8 cellular contexts compared by ENCODE assay signal in genomic region chr6:163413054-163413344, GRCh38. TPM values are rescaled to one million over a fixed set of nuclear protein-coding genes. Genes with fewer than 3 reads are reported as not detected.
DNase-seq lines count a peak whose midpoint lies in the region; ATAC-seq and TF ChIP-seq lines count a peak whose summit lies in the region.

No MANE protein-coding gene starts in this region.

- H3K9me3 ChIP-seq in adrenal gland (replicated peaks in 1 of 3), result no peaks in the 10 kb centered on the region
- H3K9me3 ChIP-seq in liver (ENCODE audit: control insufficient read depth in 4 of 4, low read length in 3 of 4), result no peaks in the 10 kb centered on the region
- H3K9me3 ChIP-seq in transverse colon, result no peaks in the 10 kb centered on the region

- WGBS in adrenal gland, 4 donors, result 0 to 1% (median 1%) methylated on average over 7 of the region's 7 CpGs
- WGBS in liver, result under 1% methylated on average over 7 of the region's 7 CpGs
- WGBS in transverse colon (ENCODE audit: low coverage in 1 of 2), 2 donors, result 0 to 3% methylated on average over 3 to 7 of the region's 7 CpGs

- H3K27ac ChIP-seq in adrenal gland (peak overlapping the region; percentile 95 to 100 (median 98)), liver (ENCODE audit: low read depth in 1 of 2, low read length in 2 of 2) (peak overlapping the region; percentile 98 to 99), transverse colon (peak overlapping the region; percentile 95 to 99 (median 98))

- intact Hi-C loops in adrenal gland (cut with DNase I), result loop anchor here (5.0 to 10.0 kb wide), 3 partner anchors 51 to 231 kb away; no protein-coding TSS in a partner anchor
- intact Hi-C loops in transverse colon (cut with DNase I; ENCODE audit: low total_unique reads), result loop anchor here (10.0 kb wide), 1 partner anchor 552 kb away; no protein-coding TSS in a partner anchor

- peak overlapping the region; percentile 76 to 94 for H3K4me3 Mint-ChIP-seq in activated T-cell treated with anti-CD3 and anti-CD28 coated beads, Interleukin-2, amount 50 U/mL, for 72 hours

- no peak for DNase-seq in activated T-cell treated with anti-CD3 and anti-CD28 coated beads, Interleukin-2, amount 50 U/mL, for 72 hours
- DNase-seq in activated T-cell treated with anti-CD3 and anti-CD28 coated beads, Interleukin-2, amount 50 U/mL, for 48 hours, result no peak
- DNase-seq in adrenal gland, result no peak
- DNase-seq in transverse colon, result no peak
- no peak for DNase-seq in activated CD8-positive, alpha-beta memory T cell treated with anti-CD3 and anti-CD28 coated beads for 24 hours
- no peak for DNase-seq in NCI-H345 (lab: John Stamatoyannopoulos, UW)

- no peaks in the 10 kb centered on the region for H3K27me3 Mint-ChIP-seq in activated T-cell treated with anti-CD3 and anti-CD28 coated beads, Interleukin-2, amount 50 U/mL, for 72 hours (ENCODE audit: low read depth)

- no peak for ATAC-seq in activated T-cell treated with anti-CD3 and anti-CD28 coated beads, Interleukin-2, amount 50 U/mL, for 72 hours (replicated peaks in 1 of 2)
- ATAC-seq in GM19397 (IDR thresholded peaks at IDR 0.05; ENCODE audit: unreplicated experiment), result no peak

- no peaks in the 10 kb centered on the region for H3K27me3 ChIP-seq in adrenal gland
- no peaks in the 10 kb centered on the region for H3K27me3 ChIP-seq in liver (ENCODE audit: control insufficient read depth in 4 of 4, insufficient read depth in 4 of 4, low read length in 3 of 4)
- H3K27me3 ChIP-seq in transverse colon, result peaks cover 76% of the 10 kb centered on the region

- H3K9ac ChIP-seq in liver (ENCODE audit: low read depth in 1 of 2, low read length in 2 of 2), result peak overlapping the region; percentile 60 to 89

- TF ChIP-seq POLR2A in adrenal gland (IDR thresholded peaks at IDR 0.05) (no peak), transverse colon (IDR thresholded peaks at IDR 0.05) (no peak)

- H3K27ac Mint-ChIP-seq in activated T-cell treated with anti-CD3 and anti-CD28 coated beads, Interleukin-2, amount 50 U/mL, for 72 hours, result peak overlapping the region; percentile 65

- TF ChIP-seq EP300 in transverse colon (IDR thresholded peaks at IDR 0.05; ENCODE audit: low read depth), result no peak

- H3K9me3 Mint-ChIP-seq in activated T-cell treated with anti-CD3 and anti-CD28 coated beads, Interleukin-2, amount 50 U/mL, for 72 hours, result no peaks in the 10 kb centered on the region

- H3K36me3 Mint-ChIP-seq in activated T-cell treated with anti-CD3 and anti-CD28 coated beads, Interleukin-2, amount 50 U/mL, for 72 hours (ENCODE audit: insufficient read depth in 2 of 2), result peaks cover 2 to 7% of the 10 kb centered on the region in 2 donors

- H3K4me1 ChIP-seq in adrenal gland (replicated peaks in 1 of 2), result peaks cover 0 to 24% of the 10 kb centered on the region in 2 donors
- peaks cover 0 to 13% (median 6%) of the 10 kb centered on the region in 4 donors for H3K4me1 ChIP-seq in liver (ENCODE audit: control insufficient read depth in 4 of 4, insufficient read depth in 4 of 4, low read length in 3 of 4)
- peaks cover 0 to 23% (median 3%) of the 10 kb centered on the region in 4 donors for H3K4me1 ChIP-seq in transverse colon

- H3K4me3 ChIP-seq in adrenal gland (peak overlapping the region in 3 of 4 donors; percentile 38 to 98 (median 80)), liver (ENCODE audit: low read depth in 1 of 3, low read length in 3 of 3) (peak overlapping the region; percentile 51 to 100 (median 84)), transverse colon (peak overlapping the region; percentile 46 to 80 (median 75))

- TF ChIP-seq CTCF in adrenal gland (IDR thresholded peaks at IDR 0.05) (no peak), liver (IDR thresholded peaks at IDR 0.05; ENCODE audit: low read depth, low read length, missing input control) (no peak), transverse colon (IDR thresholded peaks at IDR 0.05) (no peak)

- H3K36me3 ChIP-seq in adrenal gland (replicated peaks in 1 of 2), result no peaks in the 10 kb centered on the region
- no peaks in the 10 kb centered on the region for H3K36me3 ChIP-seq in liver (ENCODE audit: control insufficient read depth in 4 of 4, insufficient read depth in 3 of 4, low read depth in 1 of 4, low read length in 3 of 4)
- H3K36me3 ChIP-seq in transverse colon, result no peaks in the 10 kb centered on the region

- in situ Hi-C loops in transverse colon (cut with MboI; ENCODE audit: low pct_ligation_motif_present in 1 of 4, low pct_unique_long_range_greater_than_20kb in 1 of 4, low sequenced_read_pairs in 3 of 4), result no loop called here

- peaks cover 27% of the 10 kb centered on the region for H3K4me1 Mint-ChIP-seq in activated T-cell treated with anti-CD3 and anti-CD28 coated beads, Interleukin-2, amount 50 U/mL, for 72 hours (ENCODE audit: low read depth)

- TF ChIP-seq RAD21 in liver (IDR thresholded peaks at IDR 0.05), result no peak

TF ChIP-seq in liver, 16 proteins besides CTCF, POLR2A, EP300 and RAD21:
- TF ChIP-seq YY1 (IDR thresholded peaks at IDR 0.05), result peak; percentile 86
- TF ChIP-seq NR2F2 (IDR thresholded peaks at IDR 0.05), result no peak

RNA-seq across cellular contexts. Expression of gene QKI, which starts 1.5 kb away (rescaled TPM):
- 10 to 100 TPM; 62.0 to 64.2 TPM for total RNA-seq in activated T-cell treated with anti-CD3 and anti-CD28 coated beads, Interleukin-2, amount 50 U/mL, for 72 hours
- total RNA-seq in adrenal gland (100 to 1,000 TPM; 107 to 207 (median 153) TPM), liver (10 to 100 TPM; 86.0 to 97.0 TPM), transverse colon (10 to 100 TPM in 3 of 4 donors, 1 to 10 TPM in 1; 8.4 to 41.8 (median 22.7) TPM)
- polyA plus RNA-seq in adrenal gland (10 to 100 TPM; 10.3 to 89.5 (median 24.8) TPM), liver (10 to 100 TPM; 22.7 to 26.5 TPM)
